ENCODE assay signal across 8 cellular contexts in genomic region chr19:18204394-18205179, GRCh38. TPM values are rescaled to one million over a fixed set of nuclear protein-coding genes. Genes with fewer than 3 reads are reported as not detected.
DNase-seq lines count a peak whose midpoint lies in the region; ATAC-seq and TF ChIP-seq lines count a peak whose summit lies in the region.

No MANE protein-coding gene starts in this region.

- POLR2A ChIA-PET in activated B cell treated with CpG ODN at 0.5 μM for 24 hours (lab: Charles Lee) = interaction anchor here (0.5 to 6.0 kb wide), 25 partner anchors 11 to 524 kb away, joined by 3 to 112 read pairs (median 6); partner anchors contain the start of genes IFI30, IQCN, JUND and LSM4
- POLR2A ChIA-PET in naive thymus-derived CD8-positive, alpha-beta T cell (lab: Charles Lee) = interaction anchor here (0.6 to 6.1 kb wide), 16 partner anchors 11 to 353 kb away, joined by 3 to 72 read pairs (median 4); partner anchors contain the start of genes CCDC124, JUND, KXD1 and LSM4
- POLR2A ChIA-PET in GM10248 (lab: Yijun Ruan, JAX) = interaction anchor here (0.9 to 3.3 kb wide), 7 partner anchors 12 to 113 kb away, joined by 3 to 36 read pairs (median 4); partner anchors contain the start of genes JUND and MPV17L2

- H4K20me1 ChIP-seq in DND-41 (ENCODE audit: insufficient read depth, low read length) = peaks cover 11% of the 10 kb centered on the region; the same call in 1 of the 2 replicates

- H3K27me3 ChIP-seq in DND-41 (ENCODE audit: insufficient read depth, low read length, poor library complexity) = no peaks in the 10 kb centered on the region

- H2AFZ ChIP-seq in DND-41 (ENCODE audit: low read depth, low read length) = peak overlapping the region; percentile 62

- H3K79me2 ChIP-seq in DND-41 (ENCODE audit: insufficient read depth, low read length) = 0 out of 2 replicates have a peak, but pooled peaks cover 4% of the 10 kb centered on the region

- peak overlapping the region; percentile 87 for H3K27ac Mint-ChIP-seq in activated B cell treated with CpG ODN at 0.5 μM for 24 hours
- peak overlapping the region; percentile 74 to 99 (median 97) for H3K27ac Mint-ChIP-seq in naive thymus-derived CD8-positive, alpha-beta T cell

- 0 out of 2 replicates have a peak, but pooled peaks cover 4% of the 10 kb centered on the region for H3K36me3 ChIP-seq in DND-41 (ENCODE audit: insufficient read depth, low read length)

- peak overlapping the region; percentile 77 for H3K4me2 ChIP-seq in DND-41 (ENCODE audit: insufficient read depth, low read length)

- peak overlapping the region; percentile 21 to 59 for H3K4me3 ChIP-seq in DND-41 (ENCODE audit: low read depth in 1 of 2, low read length in 2 of 2)

- peak overlapping the region; percentile 92 for H3K4me3 Mint-ChIP-seq in activated B cell treated with CpG ODN at 0.5 μM for 24 hours
- H3K4me3 Mint-ChIP-seq in naive thymus-derived CD8-positive, alpha-beta T cell = peak overlapping the region; percentile 91 to 98 (median 96)

- TF ChIP-seq EP300 in Ishikawa (IDR thresholded peaks at IDR 0.05; ENCODE audit: borderline replicate concordance) = no peak

- ATAC-seq in DND-41 (ENCODE audit: insufficient read depth, low read depth) (peak; percentile 17; the same call in 2 of the 3 replicates), GM21528 (IDR thresholded peaks at IDR 0.05; ENCODE audit: low FRiP score, unreplicated experiment) (peak; percentile 19), activated B cell treated with CpG ODN at 0.5 μM for 24 hours (ENCODE audit: low read depth) (peak; percentile 29)
- no peak for ATAC-seq in naive thymus-derived CD8-positive, alpha-beta T cell

- no peak for TF ChIP-seq CTCF in DND-41 (IDR thresholded peaks at IDR 0.05; ENCODE audit: borderline replicate concordance, extremely low read depth, low read length, poor library complexity, severe bottlenecking)
- no peak for TF ChIP-seq CTCF in activated B cell treated with CpG ODN at 0.5 μM for 24 hours (IDR thresholded peaks at IDR 0.05)
- no peak for TF ChIP-seq CTCF in GM10248 (IDR thresholded peaks at IDR 0.05; ENCODE audit: control extremely low read depth, extremely low read depth, low read depth, missing control alignments)

- no peak for TF ChIP-seq RAD21 in Ishikawa (IDR thresholded peaks at IDR 0.05; ENCODE audit: low read depth)

- peaks cover 6% of the 10 kb centered on the region for H3K36me3 Mint-ChIP-seq in activated B cell treated with CpG ODN at 0.5 μM for 24 hours (ENCODE audit: low read depth)
- peaks cover 0 to 11% (median 0%) of the 10 kb centered on the region in 3 donors for H3K36me3 Mint-ChIP-seq in naive thymus-derived CD8-positive, alpha-beta T cell

- DNase-seq in DND-41 (no peak), activated B cell treated with CpG ODN at 0.5 μM for 24 hours (peak; percentile 70), epithelial cell of prostate (ENCODE audit: low read depth, low spot score) (no peak), cortex of kidney (lab: John Stamatoyannopoulos, UW) (no peak), GM10248 (ENCODE audit: extremely low spot score) (no peak)
- DNase-seq in naive thymus-derived CD8-positive, alpha-beta T cell = peak in 3 of 10 donors; percentile 28 to 45 (median 38)

- CTCF ChIA-PET in activated B cell treated with CpG ODN at 0.5 μM for 24 hours (lab: Charles Lee) (interaction anchor here (0.7 to 6.8 kb wide), 10 partner anchors 13 to 266 kb away, joined by 3 to 95 read pairs (median 5); a partner anchor contains a TSS), GM10248 (lab: Yijun Ruan, JAX) (interaction anchor here (0.7 to 8.8 kb wide), 18 partner anchors 10 to 207 kb away, joined by 3 to 228 read pairs (median 4); partner anchors contain the start of genes IQCN and MPV17L2)

- intact Hi-C loops in activated B cell treated with CpG ODN at 0.5 μM for 24 hours (cut with micrococcal nuclease) = loop anchor here (1.0 to 2.0 kb wide), 10 partner anchors 12 to 432 kb away; partner anchors contain the start of genes IFI30 and LSM4

- H3K27ac ChIP-seq in DND-41 (ENCODE audit: low read length) = peak overlapping the region; percentile 74
- H3K27ac ChIP-seq in epithelial cell of prostate = peak overlapping the region; percentile 59

- H3K4me1 ChIP-seq in DND-41 (ENCODE audit: insufficient read depth, low read length) = peaks cover 29% of the 10 kb centered on the region

- peaks cover 5% of the 10 kb centered on the region for H3K27me3 Mint-ChIP-seq in activated B cell treated with CpG ODN at 0.5 μM for 24 hours
- H3K27me3 Mint-ChIP-seq in naive thymus-derived CD8-positive, alpha-beta T cell = peaks cover 0 to 6% (median 4%) of the 10 kb centered on the region in 5 donors

- no peaks in the 10 kb centered on the region for H3K9me3 Mint-ChIP-seq in activated B cell treated with CpG ODN at 0.5 μM for 24 hours
- H3K9me3 Mint-ChIP-seq in naive thymus-derived CD8-positive, alpha-beta T cell = no peaks in the 10 kb centered on the region

- peaks cover 29% of the 10 kb centered on the region for H3K4me1 Mint-ChIP-seq in activated B cell treated with CpG ODN at 0.5 μM for 24 hours
- H3K4me1 Mint-ChIP-seq in naive thymus-derived CD8-positive, alpha-beta T cell = peaks cover 11 to 29% (median 27%) of the 10 kb centered on the region in 4 donors

- no peaks in the 10 kb centered on the region for H3K9me3 ChIP-seq in DND-41 (ENCODE audit: insufficient read depth, low read length, severe bottlenecking)

- peak overlapping the region; percentile 56 for H3K9ac ChIP-seq in DND-41 (ENCODE audit: low read depth, low read length)

TF ChIP-seq in Ishikawa, 13 proteins besides CTCF, POLR2A, EP300 and RAD21:
- TF ChIP-seq ZBTB7A (IDR thresholded peaks at IDR 0.05; ENCODE audit: low read depth) (peak; percentile 93), CEBPB (IDR thresholded peaks at IDR 0.05) (no peak), TAF1 (IDR thresholded peaks at IDR 0.05; ENCODE audit: low read depth) (0 out of 2 replicates have a peak, but pooled peaks have one; percentile 20)

RNA-seq across cellular contexts. Expression of gene RAB3A, which starts 0.7 kb away (rescaled TPM):
- 3.8 and 4.1 TPM in 2 replicates for total RNA-seq in activated B cell treated with CpG ODN at 0.5 μM for 24 hours
- 1 to 10 TPM; 2.9 to 3.8 TPM for total RNA-seq in naive thymus-derived CD8-positive, alpha-beta T cell
- 1 to 10 TPM; 1.3 to 2.3 (median 1.8) TPM for polyA plus RNA-seq in naive thymus-derived CD8-positive, alpha-beta T cell

RNA-seq across cellular contexts. Expression of gene MPV17L2, which starts 11.6 kb away (rescaled TPM):
- 17.3 and 17.9 TPM in 2 replicates for total RNA-seq in activated B cell treated with CpG ODN at 0.5 μM for 24 hours
- 1 to 10 TPM; 5.8 to 7.0 TPM for total RNA-seq in naive thymus-derived CD8-positive, alpha-beta T cell
- 10 to 100 TPM in 1 of 3 donors, 1 to 10 TPM in 2; 5.1 to 12.2 (median 9.4) TPM for polyA plus RNA-seq in naive thymus-derived CD8-positive, alpha-beta T cell

RNA-seq across cellular contexts. Expression of gene PDE4C, which starts 21.7 kb away (rescaled TPM):
- not detected in 2 replicates for total RNA-seq in activated B cell treated with CpG ODN at 0.5 μM for 24 hours
- total RNA-seq in naive thymus-derived CD8-positive, alpha-beta T cell = not detected
- not detected for polyA plus RNA-seq in naive thymus-derived CD8-positive, alpha-beta T cell

RNA-seq across cellular contexts. Expression of gene IFI30, which starts 31.0 kb away (rescaled TPM):
- total RNA-seq in activated B cell treated with CpG ODN at 0.5 μM for 24 hours = 251 and 255 TPM in 2 replicates
- total RNA-seq in naive thymus-derived CD8-positive, alpha-beta T cell = 10 to 100 TPM; 13.7 to 15.3 TPM
- 1 to 10 TPM; 3.3 to 7.1 (median 5.4) TPM for polyA plus RNA-seq in naive thymus-derived CD8-positive, alpha-beta T cell

RNA-seq across cellular contexts. Expression of gene PIK3R2, which starts 51.6 kb away (rescaled TPM):
- 12.0 and 12.7 TPM in 2 replicates for total RNA-seq in activated B cell treated with CpG ODN at 0.5 μM for 24 hours
- total RNA-seq in naive thymus-derived CD8-positive, alpha-beta T cell = 10 to 100 TPM; 20.9 to 21.5 TPM
- 10 to 100 TPM in 1 of 3 donors, 1 to 10 TPM in 2; 1.5 to 11.7 (median 3.6) TPM for polyA plus RNA-seq in naive thymus-derived CD8-positive, alpha-beta T cell

Comparison
In these comparisons a context has a peak if more than half of its experiments do, and no peak if none do; other contexts are left out.
1. ATAC-seq: peak in DND-41 (single experiment), GM21528 (single experiment) and activated B cell treated with CpG ODN at 0.5 μM for 24 hours (single experiment); none in naive thymus-derived CD8-positive, alpha-beta T cell (0 of 2).